9 cellular contexts compared by ENCODE assay signal in the genomic region with DNA sequence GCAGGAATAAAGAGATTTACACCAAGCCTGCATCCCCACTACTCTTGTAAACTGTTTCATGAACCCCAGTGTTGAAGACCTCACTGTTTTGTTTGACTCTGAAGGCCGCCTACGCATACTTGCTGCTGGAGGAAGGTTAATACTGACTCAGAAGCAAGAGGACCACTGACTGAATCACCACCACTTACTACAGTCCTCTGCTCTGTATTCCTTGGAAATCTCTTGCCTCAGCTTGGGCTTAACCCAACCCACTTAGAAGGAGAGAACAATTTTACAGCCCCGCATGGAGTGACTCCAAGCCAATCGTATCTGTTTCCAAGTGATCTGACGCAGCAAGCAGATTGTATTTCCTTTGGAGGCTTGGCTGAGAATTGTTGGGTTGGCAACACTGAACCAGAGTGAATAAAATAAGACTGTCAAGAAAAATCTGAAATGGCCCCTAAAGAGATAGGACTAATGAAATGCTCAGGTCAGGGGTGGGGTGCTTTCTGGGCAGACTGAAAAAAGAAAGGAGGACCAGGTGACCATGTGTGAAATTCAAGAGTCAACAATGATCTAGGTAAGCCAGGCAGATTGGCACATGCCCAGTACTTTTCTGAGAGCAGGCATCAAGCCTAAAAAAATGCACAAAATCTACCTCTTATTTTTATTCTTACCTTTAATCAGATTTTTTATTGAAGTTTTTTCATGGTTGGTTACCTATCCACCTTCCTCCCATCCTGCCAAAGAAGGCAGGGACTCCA.
DNase-seq lines count a peak whose midpoint lies in the region; ATAC-seq and TF ChIP-seq lines count a peak whose summit lies in the region.
"Had no signal": no experiment of that assay in that cellular context is flagged by ENCODE, and none has a peak within 500 bp of the region (broad histone marks: within the 10 kb centered on the region; RNA-seq: fewer than 3 reads in every experiment).

No MANE protein-coding gene starts in this region.

- H3K9me3 ChIP-seq in MG63 (no peaks in the 10 kb centered on the region), tibial nerve (no peaks in the 10 kb centered on the region)

- H3K4me3 Mint-ChIP-seq in memory B cell: no peak overlapping the region
- no peak overlapping the region for H3K4me3 Mint-ChIP-seq in activated naive CD4-positive, alpha-beta T cell treated with anti-CD3 and anti-CD28 coated beads, Interleukin-2, amount 10 ng/mL, durations not matched to agents 7 days and 5 days
- H3K4me3 Mint-ChIP-seq: T-helper 1 cell treated with Interleukin-12 subunit alpha and Interleukin-12 subunit beta and Interleukin-4 antibody, amounts not matched to agents 30 μg/mL and 1 μg/mL, for 36 hours had no signal

- peak in 1 of 2 donors; percentile 93 for TF ChIP-seq EP300 in tibial nerve (IDR thresholded peaks at IDR 0.05)

- H3K4me1 ChIP-seq in tibial nerve: peaks cover 4 to 94% (median 62%) of the 10 kb centered on the region in 4 donors

- DNase-seq in MG63 (peak; percentile 89), dedifferentiated amniotic fluid mesenchymal stem cell (ENCODE audit: extremely low spot score) (peak; percentile 95), memory B cell (ENCODE audit: low spot score in 2 of 2) (no peak), tibial nerve (ENCODE audit: low spot score in 2 of 2) (peak in 1 of 2 donors; percentile 88), superior temporal gyrus (ENCODE audit: extremely low spot score) (no peak), 8988T (no peak)
- no peak for DNase-seq in activated naive CD4-positive, alpha-beta T cell treated with anti-CD3 and anti-CD28 coated beads, Interleukin-2, amount 10 ng/mL, durations not matched to agents 7 days and 5 days
- DNase-seq: posterior cingulate gyrus had no signal

- peaks cover 14% of the 10 kb centered on the region for H3K4me1 Mint-ChIP-seq in memory B cell
- H3K4me1 Mint-ChIP-seq in activated naive CD4-positive, alpha-beta T cell treated with anti-CD3 and anti-CD28 coated beads, Interleukin-2, amount 10 ng/mL, durations not matched to agents 7 days and 5 days: no peaks in the 10 kb centered on the region

- TF ChIP-seq POLR2A in tibial nerve (IDR thresholded peaks at IDR 0.05): peak in 1 of 2 donors; percentile 20

- no peak for ATAC-seq in memory B cell (ENCODE audit: low read depth)

- H3K4me3 ChIP-seq in MG63 (no peak overlapping the region), tibial nerve (no peak overlapping the region)

- H3K27me3 Mint-ChIP-seq in memory B cell: no peaks in the 10 kb centered on the region
- peaks cover 1% of the 10 kb centered on the region for H3K27me3 Mint-ChIP-seq in activated naive CD4-positive, alpha-beta T cell treated with anti-CD3 and anti-CD28 coated beads, Interleukin-2, amount 10 ng/mL, durations not matched to agents 7 days and 5 days

- H3K36me3 ChIP-seq in MG63 (no peaks in the 10 kb centered on the region), tibial nerve (no peaks in the 10 kb centered on the region)

- TF ChIP-seq CTCF in tibial nerve (IDR thresholded peaks at IDR 0.05): no peak

- CTCF ChIA-PET in activated naive CD4-positive, alpha-beta T cell treated with anti-CD3 and anti-CD28 coated beads, Interleukin-2, amount 10 ng/mL, durations not matched to agents 7 days and 5 days (lab: Charles Lee): no interaction called here

- H3K27me3 ChIP-seq in MG63 (no peaks in the 10 kb centered on the region), tibial nerve (no peaks in the 10 kb centered on the region)

- H3K27ac Mint-ChIP-seq in memory B cell: peak overlapping the region; percentile 12
- H3K27ac Mint-ChIP-seq in activated naive CD4-positive, alpha-beta T cell treated with anti-CD3 and anti-CD28 coated beads, Interleukin-2, amount 10 ng/mL, durations not matched to agents 7 days and 5 days: no peak overlapping the region
- H3K27ac Mint-ChIP-seq: T-helper 1 cell treated with Interleukin-12 subunit alpha and Interleukin-12 subunit beta and Interleukin-4 antibody, amounts not matched to agents 30 μg/mL and 1 μg/mL, for 36 hours had no signal

- H3K36me3 Mint-ChIP-seq in memory B cell: peaks cover 3% of the 10 kb centered on the region
- H3K36me3 Mint-ChIP-seq in activated naive CD4-positive, alpha-beta T cell treated with anti-CD3 and anti-CD28 coated beads, Interleukin-2, amount 10 ng/mL, durations not matched to agents 7 days and 5 days: no peaks in the 10 kb centered on the region

- peaks cover 1% of the 10 kb centered on the region for H3K9me3 Mint-ChIP-seq in memory B cell
- no peaks in the 10 kb centered on the region for H3K9me3 Mint-ChIP-seq in activated naive CD4-positive, alpha-beta T cell treated with anti-CD3 and anti-CD28 coated beads, Interleukin-2, amount 10 ng/mL, durations not matched to agents 7 days and 5 days
- H3K9me3 Mint-ChIP-seq: T-helper 1 cell treated with Interleukin-12 subunit alpha and Interleukin-12 subunit beta and Interleukin-4 antibody, amounts not matched to agents 30 μg/mL and 1 μg/mL, for 36 hours had no signal

- 15 to 19% methylated on average over 5 of the region's 5 CpGs for WGBS in tibial nerve, 2 donors

- H3K27ac ChIP-seq in tibial nerve: peak overlapping the region; percentile 48 to 95 (median 90)

Comparison
In these comparisons a context has a peak if more than half of its experiments do, and no peak if none do; other contexts are left out.
1. DNase-seq: peak in MG63 (single experiment) and dedifferentiated amniotic fluid mesenchymal stem cell (single experiment); none in memory B cell (0 of 2), superior temporal gyrus (single experiment), activated naive CD4-positive, alpha-beta T cell treated with anti-CD3 and anti-CD28 coated beads, Interleukin-2, amount 10 ng/mL, durations not matched to agents 7 days and 5 days (single experiment) and 8988T (single experiment).